8 cellular contexts compared by ENCODE assay signal in genomic region chr19:44903602-44904425, GRCh38. TPM values are rescaled to one million over a fixed set of nuclear protein-coding genes. Genes with fewer than 3 reads are reported as not detected.
DNase-seq lines count a peak whose midpoint lies in the region; ATAC-seq and TF ChIP-seq lines count a peak whose summit lies in the region.

No MANE protein-coding gene starts in this region.

- H3K4me1 ChIP-seq in right atrium auricular region, result peaks cover 0 to 21% of the 10 kb centered on the region in 2 donors
- no peaks in the 10 kb centered on the region for H3K4me1 ChIP-seq in gastrocnemius medialis

- no peak overlapping the region for H3K4me3 ChIP-seq in right atrium auricular region
- H3K4me3 ChIP-seq in gastrocnemius medialis, result no peak overlapping the region

- in situ Hi-C loops in gastrocnemius medialis (cut with MboI; ENCODE audit: low sequenced_read_pairs in 4 of 4), result loop anchor here in 1 of 4 donors (10.0 kb wide), 1 partner anchor 51 kb away; the partner anchor contains the start of gene CLPTM1

- peak; percentile 98 to 100 for TF ChIP-seq CTCF in right atrium auricular region (IDR thresholded peaks at IDR 0.05)
- peak; percentile 90 to 100 (median 96) for TF ChIP-seq CTCF in gastrocnemius medialis (IDR thresholded peaks at IDR 0.05 in 4 of 5, conservative IDR thresholded peaks at IDR 0.05 in 1 of 5)

- intact Hi-C loops in gastrocnemius medialis (cut with DNase I; ENCODE audit: low total_unique reads), result loop anchor here (1.0 kb wide), 1 partner anchor 47 kb away; no protein-coding TSS in a partner anchor

- ATAC-seq in gastrocnemius medialis (peak; percentile 57 to 72), GM18870 (IDR thresholded peaks at IDR 0.05; ENCODE audit: unreplicated experiment) (no peak), HG03520 (IDR thresholded peaks at IDR 0.05; ENCODE audit: unreplicated experiment) (no peak)

- DNase-seq in EH (ENCODE audit: low read depth), result peak; percentile 56
- DNase-seq in LHCN-M2 (ENCODE audit: low read depth), result peak; percentile 62
- DNase-seq in T-helper 2 cell, result peak; percentile 38 to 68 (median 60)
- DNase-seq in amniotic epithelial cell (ENCODE audit: low read depth), result peak; percentile 46
- peak; percentile 85 for DNase-seq in right atrium auricular region (ENCODE audit: low spot score)
- peak; percentile 25 to 42 for DNase-seq in gastrocnemius medialis

- H3K27me3 ChIP-seq in right atrium auricular region, result peaks cover 0 to 8% of the 10 kb centered on the region in 2 donors
- H3K27me3 ChIP-seq in gastrocnemius medialis, result peaks cover 31 to 38% (median 34%) of the 10 kb centered on the region in 3 donors

- H3K27ac ChIP-seq in right atrium auricular region (no peak overlapping the region), gastrocnemius medialis (no peak overlapping the region)

- H3K36me3 ChIP-seq in right atrium auricular region (peaks cover 35% of the 10 kb centered on the region), gastrocnemius medialis (peaks cover 0 to 36% of the 10 kb centered on the region in 2 donors)

- H3K9me3 ChIP-seq in right atrium auricular region, result no peaks in the 10 kb centered on the region
- no peaks in the 10 kb centered on the region for H3K9me3 ChIP-seq in gastrocnemius medialis

- TF ChIP-seq POLR2A in gastrocnemius medialis (IDR thresholded peaks at IDR 0.05), result no peak

RNA-seq across cellular contexts. Expression of gene APOE, which starts 1.8 kb away (rescaled TPM):
- 25.3 and 84.6 TPM in 2 replicates for total RNA-seq in LHCN-M2 (2014; rRNA removed)
- polyA plus RNA-seq in LHCN-M2 (2012), result 7.1 TPM
- total RNA-seq in right atrium auricular region, result 100 to 1,000 TPM in 1 of 2 donors, 10 to 100 TPM in 1; 85.3 to 403 TPM
- 10 to 100 TPM; 18.9 to 36.5 (median 29.1) TPM for total RNA-seq in gastrocnemius medialis

RNA-seq across cellular contexts. Expression of gene APOC1, which starts 10.6 kb away (rescaled TPM):
- total RNA-seq in LHCN-M2 (2014; rRNA removed) (2.5 and 5.1 TPM in 2 replicates), right atrium auricular region (1 to 10 TPM; 3.6 to 6.5 TPM), gastrocnemius medialis (10 to 100 TPM in 1 of 4 donors, 1 to 10 TPM in 3; 1.1 to 18.7 (median 7.9) TPM)
- polyA plus RNA-seq in LHCN-M2 (2012), result 2.1 TPM

RNA-seq across cellular contexts. Expression of gene TOMM40, which starts 12.8 kb away (rescaled TPM):
- total RNA-seq in LHCN-M2 (2014; rRNA removed) (154 and 190 TPM in 2 replicates), right atrium auricular region (10 to 100 TPM; 33.7 to 39.0 TPM), gastrocnemius medialis (100 to 1,000 TPM in 1 of 4 donors, 10 to 100 TPM in 3; 75.1 to 148 (median 86.0) TPM)
- polyA plus RNA-seq in LHCN-M2 (2012), result 73.2 TPM

RNA-seq across cellular contexts. Expression of gene APOC4, which starts 38.2 kb away (rescaled TPM):
- not detected in 2 replicates for total RNA-seq in LHCN-M2 (2014; rRNA removed)
- polyA plus RNA-seq in LHCN-M2 (2012), result not detected
- not detected for total RNA-seq in right atrium auricular region
- total RNA-seq in gastrocnemius medialis, result not detected

RNA-seq across cellular contexts. Expression of gene APOC2, which starts 42.0 kb away (rescaled TPM):
- total RNA-seq in LHCN-M2 (2014; rRNA removed) (not detected in 2 replicates), right atrium auricular region (not detected), gastrocnemius medialis (10 to 100 TPM in 1 of 4 donors, 1 to 10 TPM in 1, not detected in 2; 8.9 to 24.0 TPM)
- polyA plus RNA-seq in LHCN-M2 (2012), result not detected

Comparison
In these comparisons a context has a peak if more than half of its experiments do, and no peak if none do; other contexts are left out.
1. DNase-seq: peak in every context shown above with its lines; median percentile 85 in right atrium auricular region; 62 in LHCN-M2; 60 in T-helper 2 cell; 56 in EH; 46 in amniotic epithelial cell; 34 in gastrocnemius medialis.
2. ATAC-seq: peak in gastrocnemius medialis (2 of 2); none in GM18870 (single experiment) and HG03520 (single experiment).